ENCODE assay signal across 9 cellular contexts in the genomic region with DNA sequence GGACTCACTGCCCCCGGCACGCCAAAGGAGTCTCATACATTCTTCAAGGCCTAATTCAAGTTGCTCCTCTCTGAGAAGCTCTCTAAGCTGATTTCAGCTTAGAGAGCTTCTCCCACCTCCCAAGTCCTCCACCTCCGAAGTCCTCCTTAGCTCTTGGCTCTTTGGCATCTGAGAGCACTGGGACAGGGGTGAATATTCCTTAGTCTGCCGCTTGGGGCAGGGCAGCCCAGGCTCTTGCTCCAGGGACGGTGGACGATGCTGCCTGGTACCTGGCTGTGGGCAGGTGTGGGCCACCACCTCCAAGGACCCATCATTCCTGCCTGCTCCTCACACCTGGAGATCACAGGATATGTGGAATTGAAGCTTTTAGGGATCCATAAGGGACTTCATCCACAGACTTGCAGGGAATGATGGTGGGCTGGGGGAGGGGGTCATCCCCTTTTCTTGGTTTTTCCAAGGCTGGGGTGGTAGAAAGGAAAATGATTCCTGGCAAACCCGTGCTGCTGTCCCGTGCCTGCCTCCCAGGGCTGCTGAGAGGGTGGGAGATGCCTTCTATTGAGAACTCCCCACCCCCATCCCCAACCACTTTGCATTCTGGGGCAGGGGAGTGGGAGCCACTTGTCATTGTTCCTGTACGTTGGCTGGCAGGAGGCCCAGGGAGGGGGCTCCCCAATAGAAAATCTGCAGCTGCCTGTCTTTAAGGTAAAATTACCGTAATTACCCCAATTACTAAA. TPM values are rescaled to one million over a fixed set of nuclear protein-coding genes. Genes with fewer than 3 reads are reported as not detected.
DNase-seq lines count a peak whose midpoint lies in the region; ATAC-seq, FAIRE-seq and TF ChIP-seq lines count a peak whose summit lies in the region.
"Had no signal": no experiment of that assay in that cellular context is flagged by ENCODE, and none has a peak within 500 bp of the region (broad histone marks: within the 10 kb centered on the region; RNA-seq: fewer than 3 reads in every experiment).

No MANE protein-coding gene starts in this region.

- H3K4me3 ChIP-seq in esophagus squamous epithelium = no peak overlapping the region
- H3K4me3 ChIP-seq in pancreas = no peak overlapping the region

- H3K27me3 ChIP-seq in esophagus squamous epithelium = peaks cover 0 to 70% (median 0%) of the 10 kb centered on the region in 4 donors
- H3K27me3 ChIP-seq in pancreas = peaks cover 0 to 8% (median 0%) of the 10 kb centered on the region in 4 donors

- TF ChIP-seq POLR2A in esophagus squamous epithelium (IDR thresholded peaks at IDR 0.05) = no peak

- no peaks in the 10 kb centered on the region for H3K36me3 ChIP-seq in esophagus squamous epithelium
- no peaks in the 10 kb centered on the region for H3K36me3 ChIP-seq in pancreas

- H3K9me3 Mint-ChIP-seq in activated CD4-positive, alpha-beta T cell treated with anti-CD3 and anti-CD28 coated beads, Interleukin-2, amount 10 ng/mL, durations not matched to agents 7 days and 5 days = no peaks in the 10 kb centered on the region
- H3K9me3 Mint-ChIP-seq: CD8-positive, alpha-beta memory T cell had no signal

- no peaks in the 10 kb centered on the region for H3K36me3 Mint-ChIP-seq in activated CD4-positive, alpha-beta T cell treated with anti-CD3 and anti-CD28 coated beads, Interleukin-2, amount 10 ng/mL, durations not matched to agents 7 days and 5 days (ENCODE audit: low read depth)

- H3K4me3 Mint-ChIP-seq in activated CD4-positive, alpha-beta T cell treated with anti-CD3 and anti-CD28 coated beads, Interleukin-2, amount 10 ng/mL, durations not matched to agents 7 days and 5 days = no peak overlapping the region
- H3K4me3 Mint-ChIP-seq: CD8-positive, alpha-beta memory T cell had no signal

- intact Hi-C loops in esophagus squamous epithelium (cut with DNase I) = no loop called here
- intact Hi-C loops in pancreas (cut with DNase I) = no loop called here

- POLR2A ChIA-PET in activated CD4-positive, alpha-beta T cell treated with anti-CD3 and anti-CD28 coated beads, Interleukin-2, amount 10 ng/mL, durations not matched to agents 7 days and 5 days (lab: Charles Lee) = no interaction called here

- H3K9me3 ChIP-seq in esophagus squamous epithelium (no peaks in the 10 kb centered on the region), pancreas (no peaks in the 10 kb centered on the region)

- no peaks in the 10 kb centered on the region for H3K4me1 Mint-ChIP-seq in activated CD4-positive, alpha-beta T cell treated with anti-CD3 and anti-CD28 coated beads, Interleukin-2, amount 10 ng/mL, durations not matched to agents 7 days and 5 days
- H3K4me1 Mint-ChIP-seq: CD8-positive, alpha-beta memory T cell had no signal

- CTCF ChIA-PET in activated CD4-positive, alpha-beta T cell treated with anti-CD3 and anti-CD28 coated beads, Interleukin-2, amount 10 ng/mL, durations not matched to agents 7 days and 5 days (lab: Charles Lee) = interaction anchor here (1.0 to 2.8 kb wide), 4 partner anchors 10 to 15 kb away, joined by 3 to 10 read pairs (median 5); no protein-coding TSS in a partner anchor

- ATAC-seq in pancreas = peak in 3 of 4 donors; percentile 80 to 91 (median 87)

- 17 to 19% methylated on average over 9 to 10 of the region's 10 CpGs for WGBS in esophagus squamous epithelium, 2 donors
- WGBS in pancreas, 2 donors = 7 to 13% methylated on average over 10 of the region's 10 CpGs

- H3K27ac ChIP-seq in esophagus squamous epithelium = no peak overlapping the region
- H3K27ac ChIP-seq in pancreas = no peak overlapping the region

- peak; percentile 48 for DNase-seq in NCI-H510A treated with DMSO at 0.1 percent for 48 hours (lab: John Stamatoyannopoulos, UW)
- no peak for DNase-seq in NCI-H510A (lab: John Stamatoyannopoulos, UW)
- peak; percentile 27 for DNase-seq in NCI-H1092 treated with DMSO at 0.1 percent for 48 hours (lab: John Stamatoyannopoulos, UW)
- peak; percentile 14 for DNase-seq in activated CD4-positive, alpha-beta T cell treated with anti-CD3 and anti-CD28 coated beads, Interleukin-2, amount 10 ng/mL, durations not matched to agents 7 days and 5 days
- no peak for DNase-seq in esophagus squamous epithelium (lab: John Stamatoyannopoulos, UW)
- DNase-seq in pancreas = peak in 2 of 6 donors; percentile 42 to 69
- no peak for DNase-seq in globus pallidus (ENCODE audit: low spot score)
- no peak for DNase-seq in A172 (ENCODE audit: low spot score)

- no peak for FAIRE-seq in pancreas (lab: Jason Lieb, UNC)

- TF ChIP-seq CTCF in esophagus squamous epithelium (IDR thresholded peaks at IDR 0.05) (peak; percentile 19 to 64 (median 50)), pancreas (IDR thresholded peaks at IDR 0.05) (peak; percentile 45 to 57 (median 53))

- peaks cover 13% of the 10 kb centered on the region for H3K27me3 Mint-ChIP-seq in activated CD4-positive, alpha-beta T cell treated with anti-CD3 and anti-CD28 coated beads, Interleukin-2, amount 10 ng/mL, durations not matched to agents 7 days and 5 days

- H3K4me1 ChIP-seq in esophagus squamous epithelium (no peaks in the 10 kb centered on the region), pancreas (no peaks in the 10 kb centered on the region)

- no peak overlapping the region for H3K27ac Mint-ChIP-seq in activated CD4-positive, alpha-beta T cell treated with anti-CD3 and anti-CD28 coated beads, Interleukin-2, amount 10 ng/mL, durations not matched to agents 7 days and 5 days

RNA-seq across cellular contexts. Expression of a gene that starts 57.4 kb away (rescaled TPM):
- not detected for total RNA-seq in activated CD4-positive, alpha-beta T cell treated with anti-CD3 and anti-CD28 coated beads, Interleukin-2, amount 10 ng/mL, durations not matched to agents 7 days and 5 days
- total RNA-seq in esophagus squamous epithelium (10 to 100 TPM in 3 of 4 donors, 1 to 10 TPM in 1; 4.7 to 14.8 (median 12.4) TPM), pancreas (under 1 TPM in 2 of 6 donors, not detected in 4; 0.08 to 0.23 TPM)
- polyA plus RNA-seq in pancreas = under 1 TPM in 1 of 2 donors, not detected in 1; 0.23 TPM
- not detected in 2 replicates for total RNA-seq in A172 (2014; rRNA removed; shearing (Covaris generic))
- total RNA-seq: CD8-positive, alpha-beta memory T cell had no signal
- polyA plus RNA-seq: CD8-positive, alpha-beta memory T cell had no signal

Comparison
In these comparisons a context has a peak if more than half of its experiments do, and no peak if none do; other contexts are left out.
1. DNase-seq: peak in NCI-H510A treated with DMSO at 0.1 percent for 48 hours (single experiment), NCI-H1092 treated with DMSO at 0.1 percent for 48 hours (single experiment) and activated CD4-positive, alpha-beta T cell treated with anti-CD3 and anti-CD28 coated beads, Interleukin-2, amount 10 ng/mL, durations not matched to agents 7 days and 5 days (single experiment); none in NCI-H510A (single experiment), esophagus squamous epithelium (single experiment), globus pallidus (single experiment) and A172 (single experiment).